In the genomic region with DNA sequence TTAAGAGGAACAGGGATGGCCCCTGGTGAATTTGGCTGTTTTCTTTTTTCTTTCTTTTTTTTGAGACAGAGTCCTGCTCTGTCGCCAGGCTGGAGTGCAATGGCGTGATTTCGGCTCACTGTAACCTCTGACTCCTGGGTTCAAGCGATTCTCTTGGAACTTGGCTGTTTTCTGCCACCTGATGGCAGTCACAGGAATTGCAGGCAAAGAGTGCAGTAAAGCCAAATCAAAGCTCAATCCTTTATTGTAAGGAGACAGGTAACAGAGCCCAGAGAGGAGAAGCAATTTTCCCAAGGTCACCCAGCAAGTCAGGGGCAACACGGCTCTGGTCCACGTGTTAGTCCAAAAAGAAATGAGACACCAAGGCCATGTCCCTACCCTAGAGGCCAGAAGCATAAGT, we compare ENCODE assay signal across 12 cellular contexts. TPM values are rescaled to one million over a fixed set of nuclear protein-coding genes. Genes with fewer than 3 reads are reported as not detected.
DNase-seq lines count a peak whose midpoint lies in the region; ATAC-seq and TF ChIP-seq lines count a peak whose summit lies in the region.
"Had no signal": no experiment of that assay in that cellular context is flagged by ENCODE, and none has a peak within 500 bp of the region (broad histone marks: within the 10 kb centered on the region; RNA-seq: fewer than 3 reads in every experiment).

No MANE protein-coding gene starts in this region.

- TF ChIP-seq POLR2A in esophagus squamous epithelium (IDR thresholded peaks at IDR 0.05) (no peak), testis (IDR thresholded peaks at IDR 0.05) (no peak)

- H4K20me1 ChIP-seq in OCI-LY1 (ENCODE audit: insufficient read depth, low read length): no peaks in the 10 kb centered on the region

- no peaks in the 10 kb centered on the region for H3K36me3 Mint-ChIP-seq in CD8-positive, alpha-beta T cell

- no peak for ATAC-seq in CD8-positive, alpha-beta T cell
- ATAC-seq: left lobe of liver had no signal

- CTCF ChIA-PET in CD8-positive, alpha-beta T cell (lab: Charles Lee): no interaction called here

- no peaks in the 10 kb centered on the region for H3K79me2 ChIP-seq in OCI-LY1 (ENCODE audit: insufficient read depth, low read length)

- H3K4me2 ChIP-seq in OCI-LY1 (ENCODE audit: low read length): no peak overlapping the region

- H3K27me3 ChIP-seq in OCI-LY1 (ENCODE audit: insufficient read depth, low read length) (no peaks in the 10 kb centered on the region; the same call in 1 of the 2 replicates), esophagus squamous epithelium (peaks cover 0 to 64% (median 0%) of the 10 kb centered on the region in 4 donors), testis (no peaks in the 10 kb centered on the region)
- no peaks in the 10 kb centered on the region for H3K27me3 ChIP-seq in CD8-positive, alpha-beta T cell (ENCODE audit: insufficient read depth, low read length)

- POLR2A ChIA-PET in CD8-positive, alpha-beta T cell (lab: Charles Lee): no interaction called here

- H3K9ac ChIP-seq in OCI-LY1 (ENCODE audit: low read length): no peak overlapping the region

- WGBS in esophagus squamous epithelium, 2 donors: 74 to 84% methylated on average over 4 to 6 of the region's 6 CpGs
- 65 to 83% methylated on average over 6 of the region's 6 CpGs for WGBS in testis, 2 donors

- H3K27ac ChIP-seq in OCI-LY1 (ENCODE audit: low read depth, low read length, poor library complexity, severe bottlenecking) (no peak overlapping the region), esophagus squamous epithelium (peak overlapping the region in 1 of 4 donors; percentile 9), testis (no peak overlapping the region)
- H3K27ac ChIP-seq in CD8-positive, alpha-beta T cell (ENCODE audit: low read depth, low read length): no peak overlapping the region
- H3K27ac ChIP-seq: gastrocnemius medialis had no signal

- TF ChIP-seq CTCF in OCI-LY1 (IDR thresholded peaks at IDR 0.05; ENCODE audit: low read length) (peak; percentile 60), esophagus squamous epithelium (IDR thresholded peaks at IDR 0.05) (peak in 4 of 6 experiments; percentile 29 to 72 (median 34)), testis (IDR thresholded peaks at IDR 0.05) (peak in 2 of 3 experiments; percentile 28 to 36)
- no peak for TF ChIP-seq CTCF in CD8-positive, alpha-beta T cell (IDR thresholded peaks at IDR 0.05)

- H3K4me1 ChIP-seq in OCI-LY1 (ENCODE audit: insufficient read depth, low read length, severe bottlenecking) (no peaks in the 10 kb centered on the region), esophagus squamous epithelium (peaks cover 4 to 78% (median 16%) of the 10 kb centered on the region in 3 donors), testis (no peaks in the 10 kb centered on the region)
- H3K4me1 ChIP-seq in CD8-positive, alpha-beta T cell (ENCODE audit: insufficient read depth, low read length): no peaks in the 10 kb centered on the region
- H3K4me1 ChIP-seq: gastrocnemius medialis had no signal

- H3K9me3 ChIP-seq in OCI-LY1 (ENCODE audit: low read length): no peaks in the 10 kb centered on the region
- peaks cover 0 to 11% (median 0%) of the 10 kb centered on the region in 3 donors for H3K9me3 ChIP-seq in esophagus squamous epithelium
- H3K9me3 ChIP-seq in testis: no peaks in the 10 kb centered on the region
- H3K9me3 ChIP-seq in CD8-positive, alpha-beta T cell (ENCODE audit: low read length): no peaks in the 10 kb centered on the region

- DNase-seq in DMS 273 (lab: John Stamatoyannopoulos, UW; ENCODE audit: unreplicated experiment) (peak; percentile 39), DMS 273 treated with DMSO at 0.1 percent for 48 hours (lab: John Stamatoyannopoulos, UW) (no peak), esophagus squamous epithelium (lab: John Stamatoyannopoulos, UW) (no peak), testis (no peak), NCI-H2227 treated with DMSO at 0.1 percent for 48 hours (lab: John Stamatoyannopoulos, UW) (no peak), T-helper 1 cell (no peak)
- no peak for DNase-seq in CD8-positive, alpha-beta T cell
- DNase-seq: activated T-cell treated with anti-CD3 and anti-CD28 coated beads, Interleukin-2, amount 50 U/mL, for 48 hours; gastrocnemius medialis; NCI-H1694 had no signal

- H3K4me3 Mint-ChIP-seq in CD8-positive, alpha-beta T cell: no peak overlapping the region

- peaks cover 37% of the 10 kb centered on the region for H3K27me3 Mint-ChIP-seq in CD8-positive, alpha-beta T cell (ENCODE audit: low read depth)

- H2AFZ ChIP-seq in OCI-LY1 (ENCODE audit: low read length): no peak overlapping the region

- H3K27ac Mint-ChIP-seq in CD8-positive, alpha-beta T cell: no peak overlapping the region

- H3K9me3 Mint-ChIP-seq in CD8-positive, alpha-beta T cell: peaks cover 2% of the 10 kb centered on the region

- no peaks in the 10 kb centered on the region for H3K4me1 Mint-ChIP-seq in CD8-positive, alpha-beta T cell (ENCODE audit: low read depth)

- H3K36me3 ChIP-seq in OCI-LY1 (ENCODE audit: insufficient read depth, low read length) (no peaks in the 10 kb centered on the region), esophagus squamous epithelium (peaks cover 0 to 27% (median 0%) of the 10 kb centered on the region in 3 donors), testis (ENCODE audit: low read depth, missing control alignments) (no peaks in the 10 kb centered on the region)
- no peaks in the 10 kb centered on the region for H3K36me3 ChIP-seq in CD8-positive, alpha-beta T cell (ENCODE audit: insufficient read depth, low read length)
- H3K36me3 ChIP-seq: gastrocnemius medialis had no signal

- no peaks in the 10 kb centered on the region for H3F3A ChIP-seq in OCI-LY1 (ENCODE audit: insufficient read depth, low read length)

- H3K4me3 ChIP-seq in OCI-LY1 (ENCODE audit: low read depth, low read length, poor library complexity, severe bottlenecking) (no peak overlapping the region), esophagus squamous epithelium (no peak overlapping the region), testis (no peak overlapping the region)
- no peak overlapping the region for H3K4me3 ChIP-seq in CD8-positive, alpha-beta T cell (ENCODE audit: low read depth, low read length)
- H3K4me3 ChIP-seq: gastrocnemius medialis had no signal

- H3K9me2 ChIP-seq in OCI-LY1 (ENCODE audit: low read depth, low read length): no peaks in the 10 kb centered on the region

- intact Hi-C loops in esophagus squamous epithelium (cut with DNase I) (no loop called here), testis (cut with DNase I; ENCODE audit: low total_unique reads) (no loop called here)
- intact Hi-C loops in CD8-positive, alpha-beta T cell (cut with DNase I, micrococcal nuclease): no loop called here

RNA-seq across cellular contexts. Expression of gene TINCR, which starts 6.2 kb away (rescaled TPM):
- total RNA-seq in esophagus squamous epithelium: 10 to 100 TPM; 19.6 to 44.2 (median 28.0) TPM
- total RNA-seq in testis: 1 to 10 TPM; 5.6 to 7.0 TPM
- 3.0 TPM for polyA plus RNA-seq in testis (ENCODE audit: insufficient read depth, low read depth, low replicate concordance)
- total RNA-seq in CD8-positive, alpha-beta T cell: 1 to 10 TPM; 1.1 to 1.8 TPM
- total RNA-seq: left lobe of liver had no signal
